In the genomic region with DNA sequence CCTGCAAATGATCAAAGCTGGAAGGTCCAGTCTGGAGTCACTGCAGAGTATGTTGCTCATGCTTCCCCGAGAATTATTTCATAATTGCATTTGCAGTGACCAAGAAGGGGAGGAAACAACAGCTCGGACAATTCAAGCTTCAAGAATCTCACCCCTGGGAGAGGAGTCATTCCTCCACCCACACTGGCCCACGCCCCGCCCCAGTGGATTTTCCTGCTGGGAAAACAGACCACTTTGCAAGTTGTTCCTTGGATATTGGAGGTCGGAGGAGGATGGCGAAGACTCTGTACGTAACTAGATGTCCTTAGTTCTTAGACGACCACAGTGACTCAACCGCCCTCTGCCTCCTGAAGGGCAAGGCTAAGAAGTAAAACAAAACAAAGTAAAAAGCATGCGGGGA, we compare ENCODE assay signal across 16 cellular contexts.
DNase-seq lines count a peak whose midpoint lies in the region; ATAC-seq, FAIRE-seq and TF ChIP-seq lines count a peak whose summit lies in the region.
"Had no signal": no experiment of that assay in that cellular context is flagged by ENCODE, and none has a peak within 500 bp of the region (broad histone marks: within the 10 kb centered on the region; RNA-seq: fewer than 3 reads in every experiment).

No MANE protein-coding gene starts in this region.

- peaks cover 3% of the 10 kb centered on the region for H3K36me3 Mint-ChIP-seq in neural crest cell (ENCODE audit: low read depth)
- H3K36me3 Mint-ChIP-seq in naive thymus-derived CD4-positive, alpha-beta T cell, result no peaks in the 10 kb centered on the region
- H3K36me3 Mint-ChIP-seq: CD8-positive, alpha-beta T cell had no signal

- H3K9me3 Mint-ChIP-seq in neural crest cell, result peaks cover 3% of the 10 kb centered on the region
- H3K9me3 Mint-ChIP-seq in naive thymus-derived CD4-positive, alpha-beta T cell, result peaks cover 0 to 5% (median 2%) of the 10 kb centered on the region in 11 donors

- TF ChIP-seq CTCF in fibroblast of villous mesenchyme (IDR thresholded peaks at IDR 0.05; ENCODE audit: insufficient read depth, low read depth, low read length) (no peak), neural crest cell (conservative IDR thresholded peaks at IDR 0.05) (no peak), Peyer's patch (IDR thresholded peaks at IDR 0.05) (no peak)

- no peak for ATAC-seq in naive thymus-derived CD4-positive, alpha-beta T cell
- ATAC-seq: CD8-positive, alpha-beta T cell had no signal

- intact Hi-C loops in naive thymus-derived CD4-positive, alpha-beta T cell (cut with micrococcal nuclease), result no loop called here

- peaks cover 8% of the 10 kb centered on the region for H3K27me3 Mint-ChIP-seq in neural crest cell (ENCODE audit: low read depth)
- peaks cover 0 to 12% (median 0%) of the 10 kb centered on the region in 5 donors for H3K27me3 Mint-ChIP-seq in naive thymus-derived CD4-positive, alpha-beta T cell

- no peak overlapping the region for H3K4me3 Mint-ChIP-seq in neural crest cell
- no peak overlapping the region for H3K4me3 Mint-ChIP-seq in naive thymus-derived CD4-positive, alpha-beta T cell
- H3K4me3 Mint-ChIP-seq: CD8-positive, alpha-beta T cell had no signal

- H3K4me3 ChIP-seq in fibroblast of villous mesenchyme (ENCODE audit: low read depth, low read length) (no peak overlapping the region), Peyer's patch (no peak overlapping the region)
- H3K4me3 ChIP-seq in naive thymus-derived CD4-positive, alpha-beta T cell (ENCODE audit: low read length), result no peak overlapping the region

- DNase-seq in AG08396 (ENCODE audit: low spot score) (peak; percentile 70), RCC 7860 (ENCODE audit: low spot score) (peak; percentile 49), fibroblast of villous mesenchyme (ENCODE audit: low read depth) (peak; percentile 44), neural crest cell (ENCODE audit: low read depth, low spot score) (no peak), Peyer's patch (no peak), SHP77 (lab: John Stamatoyannopoulos, UW) (no peak), SKM-1 (lab: John Stamatoyannopoulos, UW; ENCODE audit: unreplicated experiment) (no peak)
- DNase-seq in naive thymus-derived CD4-positive, alpha-beta T cell, result no peak
- DNase-seq: activated effector memory CD4-positive, alpha-beta T cell treated with Interleukin-2 at 50 U/mL for 16 hours; foreskin melanocyte; NCI-H1092 treated with DMSO at 0.1 percent for 48 hours; NCI-H2227 treated with DMSO at 0.1 percent for 48 hours; SW 1271 had no signal

- H3K27me3 ChIP-seq in Peyer's patch, result no peaks in the 10 kb centered on the region
- no peaks in the 10 kb centered on the region for H3K27me3 ChIP-seq in naive thymus-derived CD4-positive, alpha-beta T cell (ENCODE audit: control insufficient read depth in 2 of 2, insufficient read depth in 2 of 2, low read length in 2 of 2)

- no peak for TF ChIP-seq POLR2A in Peyer's patch (IDR thresholded peaks at IDR 0.05)

- H3K4me1 ChIP-seq in Peyer's patch, result no peaks in the 10 kb centered on the region
- no peaks in the 10 kb centered on the region for H3K4me1 ChIP-seq in naive thymus-derived CD4-positive, alpha-beta T cell (ENCODE audit: control insufficient read depth in 2 of 2, insufficient read depth in 2 of 2, low read length in 2 of 2)

- no peak for FAIRE-seq in RCC 7860 (lab: Jason Lieb, UNC)
- FAIRE-seq: islet of Langerhans had no signal

- no peaks in the 10 kb centered on the region for H3K9me3 ChIP-seq in Peyer's patch
- no peaks in the 10 kb centered on the region for H3K9me3 ChIP-seq in naive thymus-derived CD4-positive, alpha-beta T cell (ENCODE audit: control insufficient read depth in 2 of 3, low read length in 3 of 3)

- no peak overlapping the region for H3K27ac ChIP-seq in Peyer's patch
- H3K27ac ChIP-seq in naive thymus-derived CD4-positive, alpha-beta T cell (ENCODE audit: low read depth, low read length), result no peak overlapping the region
- H3K27ac ChIP-seq: VCaP had no signal

- no peaks in the 10 kb centered on the region for H3K36me3 ChIP-seq in Peyer's patch
- H3K36me3 ChIP-seq in naive thymus-derived CD4-positive, alpha-beta T cell (ENCODE audit: control insufficient read depth in 2 of 3, insufficient read depth in 3 of 3, low read length in 3 of 3), result no peaks in the 10 kb centered on the region

- H3K4me1 Mint-ChIP-seq in neural crest cell, result no peaks in the 10 kb centered on the region
- no peaks in the 10 kb centered on the region for H3K4me1 Mint-ChIP-seq in naive thymus-derived CD4-positive, alpha-beta T cell

- CTCF ChIA-PET in naive thymus-derived CD4-positive, alpha-beta T cell (lab: Charles Lee), result no interaction called here

- POLR2A ChIA-PET in naive thymus-derived CD4-positive, alpha-beta T cell (lab: Charles Lee), result no interaction called here

- peak overlapping the region; percentile 46 for H3K27ac Mint-ChIP-seq in neural crest cell (ENCODE audit: unreplicated experiment)
- H3K27ac Mint-ChIP-seq in naive thymus-derived CD4-positive, alpha-beta T cell, result no peak overlapping the region
- H3K27ac Mint-ChIP-seq: CD8-positive, alpha-beta T cell had no signal

Comparison
In these comparisons a context has a peak if more than half of its experiments do, and no peak if none do; other contexts are left out.
1. DNase-seq: peak in AG08396 (single experiment), RCC 7860 (single experiment) and fibroblast of villous mesenchyme (single experiment); none in neural crest cell (single experiment), Peyer's patch (0 of 3), SHP77 (0 of 2), naive thymus-derived CD4-positive, alpha-beta T cell (0 of 9) and SKM-1 (single experiment).